12 cellular contexts compared by ENCODE assay signal in the genomic region with DNA sequence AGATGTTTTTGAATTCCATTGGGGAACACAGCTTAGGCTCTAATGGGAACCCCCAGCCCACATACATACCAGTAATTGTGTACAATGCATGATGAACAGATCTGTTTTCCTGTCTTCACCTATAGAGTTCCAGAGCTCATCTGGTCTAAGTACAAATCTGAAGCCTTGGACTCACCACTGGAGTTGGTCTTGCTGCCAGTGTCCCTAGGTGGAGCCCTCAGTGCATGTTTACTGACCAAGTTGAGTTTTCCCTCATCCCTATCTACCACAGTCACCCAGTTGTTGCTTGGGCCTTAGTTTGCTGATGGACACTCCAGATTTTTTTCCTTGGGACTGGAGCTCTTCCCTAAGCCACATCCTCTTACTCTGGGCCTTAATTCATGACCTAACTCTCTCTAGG.
DNase-seq lines count a peak whose midpoint lies in the region; ATAC-seq, FAIRE-seq and TF ChIP-seq lines count a peak whose summit lies in the region.
"Had no signal": no experiment of that assay in that cellular context is flagged by ENCODE, and none has a peak within 500 bp of the region (broad histone marks: within the 10 kb centered on the region; RNA-seq: fewer than 3 reads in every experiment).

No MANE protein-coding gene starts in this region.

- no peak for ATAC-seq in GM23338

- POLR2A ChIA-PET in SK-N-SH (lab: Yijun Ruan, JAX) = no interaction called here

- H3K4me3 ChIP-seq in SK-N-SH (ENCODE audit: low read depth in 2 of 2, low read length in 1 of 2) (no peak overlapping the region), fibroblast of lung (replicated peaks in 1 of 4; ENCODE audit: control extremely low read depth in 1 of 4, insufficient read depth in 1 of 4, low read depth in 3 of 4, low read length in 4 of 4) (no peak overlapping the region), GM23338 (no peak overlapping the region)

- H3K9me2 ChIP-seq in SK-N-SH (no peaks in the 10 kb centered on the region), GM23338 (ENCODE audit: insufficient read depth) (peaks cover 11% of the 10 kb centered on the region; the same call in 1 of the 2 replicates)

- H3K4me2 ChIP-seq in SK-N-SH (no peak overlapping the region), fibroblast of lung (ENCODE audit: extremely low read depth, insufficient read depth, low read length) (no peak overlapping the region), GM23338 (no peak overlapping the region)

- H2AFZ ChIP-seq in SK-N-SH (ENCODE audit: low read depth) (no peak overlapping the region), fibroblast of lung (ENCODE audit: low read length) (no peak overlapping the region), GM23338 (no peak overlapping the region)

- CTCF ChIA-PET in SK-N-SH (lab: Yijun Ruan, JAX) = interaction anchor here (0.9 to 2.0 kb wide), 5 partner anchors 10 to 1986 kb away, joined by 3 to 5 read pairs (median 3); no protein-coding TSS in a partner anchor

- H3K9ac ChIP-seq in SK-N-SH = no peak overlapping the region
- no peak overlapping the region for H3K9ac ChIP-seq in fibroblast of lung (ENCODE audit: insufficient read depth, low read length)

- peak; percentile 18 for FAIRE-seq in GM19239 (lab: Jason Lieb, UNC)
- FAIRE-seq: urothelium cell line had no signal

- no peak overlapping the region for H3K27ac Mint-ChIP-seq in GM23338
- H3K27ac Mint-ChIP-seq: activated CD4-positive, alpha-beta memory T cell treated with anti-CD3 and anti-CD28 coated beads, Interleukin-2, amount 10 ng/mL, durations not matched to agents 7 days and 5 days had no signal

- no peaks in the 10 kb centered on the region for H3K27me3 Mint-ChIP-seq in GM23338 (ENCODE audit: insufficient read depth, low read depth, poor library complexity)
- H3K27me3 Mint-ChIP-seq: activated CD4-positive, alpha-beta memory T cell treated with anti-CD3 and anti-CD28 coated beads, Interleukin-2, amount 10 ng/mL, durations not matched to agents 7 days and 5 days had no signal

- no peaks in the 10 kb centered on the region; the same call in 2 of the 3 replicates for H3K9me3 Mint-ChIP-seq in GM23338
- H3K9me3 Mint-ChIP-seq: activated CD4-positive, alpha-beta memory T cell treated with anti-CD3 and anti-CD28 coated beads, Interleukin-2, amount 10 ng/mL, durations not matched to agents 7 days and 5 days had no signal

- H3K36me3 ChIP-seq in SK-N-SH (replicated peaks in 1 of 2; ENCODE audit: control insufficient read depth in 1 of 2, insufficient read depth in 2 of 2, low read length in 1 of 2) (no peaks in the 10 kb centered on the region), fibroblast of lung (ENCODE audit: control insufficient read depth, insufficient read depth, low read length) (no peaks in the 10 kb centered on the region), GM23338 (ENCODE audit: insufficient read depth) (no peaks in the 10 kb centered on the region)

- no peaks in the 10 kb centered on the region for H3K27me3 ChIP-seq in SK-N-SH (ENCODE audit: insufficient read depth)
- H3K27me3 ChIP-seq in fibroblast of lung (ENCODE audit: control insufficient read depth, insufficient read depth, low read length) = no peaks in the 10 kb centered on the region
- no peaks in the 10 kb centered on the region for H3K27me3 ChIP-seq in GM23338 (ENCODE audit: insufficient read depth)

- H3K4me1 ChIP-seq in SK-N-SH (ENCODE audit: control insufficient read depth in 1 of 2, insufficient read depth in 2 of 2, low read depth in 1 of 2, low read length in 1 of 2) (no peaks in the 10 kb centered on the region), fibroblast of lung (ENCODE audit: control insufficient read depth, extremely low read depth, insufficient read depth, low read length) (no peaks in the 10 kb centered on the region), GM23338 (ENCODE audit: insufficient read depth) (no peaks in the 10 kb centered on the region)

- no peaks in the 10 kb centered on the region for H3K79me2 ChIP-seq in SK-N-SH (ENCODE audit: insufficient read depth)
- no peaks in the 10 kb centered on the region for H3K79me2 ChIP-seq in fibroblast of lung (ENCODE audit: control insufficient read depth, insufficient read depth, low read length)
- no peaks in the 10 kb centered on the region for H3K79me2 ChIP-seq in GM23338 (replicated peaks; ENCODE audit: insufficient read depth)

- H3K9me3 ChIP-seq in SK-N-SH (no peaks in the 10 kb centered on the region), fibroblast of lung (ENCODE audit: control insufficient read depth, insufficient read depth, low read depth, low read length) (no peaks in the 10 kb centered on the region)

- H3K27ac ChIP-seq in SK-N-SH (ENCODE audit: low read depth in 2 of 2, low read length in 1 of 2) (no peak overlapping the region), fibroblast of lung (ENCODE audit: insufficient read depth, low read length) (no peak overlapping the region), GM23338 (ENCODE audit: low read depth) (no peak overlapping the region)

- H3F3A ChIP-seq in SK-N-SH (replicated peaks; ENCODE audit: insufficient read depth) (no peaks in the 10 kb centered on the region), GM23338 (replicated peaks; ENCODE audit: low read depth) (no peaks in the 10 kb centered on the region)

- TF ChIP-seq CTCF in SK-N-SH (IDR thresholded peaks at IDR 0.05) = no peak
- TF ChIP-seq CTCF in fibroblast of lung (conservative IDR thresholded peaks at IDR 0.05 in 1 of 2, IDR thresholded peaks at IDR 0.05 in 1 of 2; ENCODE audit: low read depth in 1 of 2, low read length in 2 of 2) = no peak
- peak in 1 of 2 experiments; percentile 36; a peak in 2 of 4 replicates for TF ChIP-seq CTCF in GM23338 (conservative IDR thresholded peaks at IDR 0.05; ENCODE audit: low read depth in 2 of 2)

- peak; percentile 41 for TF ChIP-seq RAD21 in SK-N-SH (IDR thresholded peaks at IDR 0.05; ENCODE audit: low read length)

- no peaks in the 10 kb centered on the region; the same call in 2 of the 3 replicates for H3K4me1 Mint-ChIP-seq in GM23338
- H3K4me1 Mint-ChIP-seq: activated CD4-positive, alpha-beta memory T cell treated with anti-CD3 and anti-CD28 coated beads, Interleukin-2, amount 10 ng/mL, durations not matched to agents 7 days and 5 days had no signal

- no peaks in the 10 kb centered on the region for H3K36me3 Mint-ChIP-seq in GM23338 (ENCODE audit: low read depth)

- no peak for TF ChIP-seq EP300 in SK-N-SH (IDR thresholded peaks at IDR 0.05; ENCODE audit: borderline replicate concordance in 1 of 2, low read depth in 1 of 2, low read length in 1 of 2)

- no peak overlapping the region for H3K4me3 Mint-ChIP-seq in GM23338
- H3K4me3 Mint-ChIP-seq: activated CD4-positive, alpha-beta memory T cell treated with anti-CD3 and anti-CD28 coated beads, Interleukin-2, amount 10 ng/mL, durations not matched to agents 7 days and 5 days had no signal

- no peaks in the 10 kb centered on the region for H4K20me1 ChIP-seq in SK-N-SH (ENCODE audit: insufficient read depth)
- H4K20me1 ChIP-seq in fibroblast of lung (ENCODE audit: control insufficient read depth, extremely low read depth, insufficient read depth, low read length) = no peaks in the 10 kb centered on the region
- H4K20me1 ChIP-seq in GM23338 (replicated peaks; ENCODE audit: insufficient read depth) = no peaks in the 10 kb centered on the region

- DNase-seq in AG08395 (ENCODE audit: low spot score) = peak; percentile 25
- no peak for DNase-seq in GM19239 (ENCODE audit: insufficient read length, low spot score)
- no peak for DNase-seq in SK-N-SH
- peak; percentile 8 to 14 for DNase-seq in fibroblast of lung (ENCODE audit: low read depth in 2 of 2)
- DNase-seq in GM23338 (ENCODE audit: low spot score) = no peak
- no peak for DNase-seq in NCI-H2227 (lab: John Stamatoyannopoulos, UW; ENCODE audit: unreplicated experiment)
- DNase-seq in HuH-7 (ENCODE audit: low spot score) = no peak
- DNase-seq in COLO829 (ENCODE audit: low spot score) = no peak
- DNase-seq: activated CD4-positive, alpha-beta memory T cell treated with anti-CD3 and anti-CD28 coated beads, Interleukin-2, amount 10 ng/mL, durations not matched to agents 7 days and 5 days; central memory CD4-positive, alpha-beta T cell; NCI-H2107 had no signal

TF ChIP-seq in SK-N-SH, 30 proteins besides CTCF, POLR2A, EP300 and RAD21:
- TF ChIP-seq SMC3 (IDR thresholded peaks at IDR 0.05; ENCODE audit: low read depth, low read length) = 0 out of 2 replicates have a peak, but pooled peaks have one; percentile 13
- no peak for TF ChIP-seq MXI1 (IDR thresholded peaks at IDR 0.05; ENCODE audit: low read depth, low read length)
- TF ChIP-seq TAF1 (IDR thresholded peaks at IDR 0.05; ENCODE audit: borderline replicate concordance, low read depth, low read length) = no peak
- TF ChIP-seq MEF2A (IDR thresholded peaks at IDR 0.05; ENCODE audit: borderline replicate concordance, low read depth) = no peak

TF ChIP-seq in GM23338, 12 proteins besides CTCF, POLR2A, EP300 and RAD21 (continues in another document):
- TF ChIP-seq ZNF114 (CRISPR knock-in tag; IDR thresholded peaks at IDR 0.05) = no peak
- TF ChIP-seq NANOG (IDR thresholded peaks at IDR 0.05; ENCODE audit: borderline replicate concordance) = no peak
- TF ChIP-seq JUNB (IDR thresholded peaks at IDR 0.05; ENCODE audit: unreplicated experiment) = no peak

Comparison
In these comparisons a context has a peak if more than half of its experiments do, and no peak if none do; other contexts are left out.
1. DNase-seq: peak in AG08395 (single experiment) and fibroblast of lung (2 of 2); none in GM19239 (single experiment), SK-N-SH (single experiment), GM23338 (single experiment), NCI-H2227 (single experiment), HuH-7 (single experiment) and COLO829 (single experiment).